In the genomic region with DNA sequence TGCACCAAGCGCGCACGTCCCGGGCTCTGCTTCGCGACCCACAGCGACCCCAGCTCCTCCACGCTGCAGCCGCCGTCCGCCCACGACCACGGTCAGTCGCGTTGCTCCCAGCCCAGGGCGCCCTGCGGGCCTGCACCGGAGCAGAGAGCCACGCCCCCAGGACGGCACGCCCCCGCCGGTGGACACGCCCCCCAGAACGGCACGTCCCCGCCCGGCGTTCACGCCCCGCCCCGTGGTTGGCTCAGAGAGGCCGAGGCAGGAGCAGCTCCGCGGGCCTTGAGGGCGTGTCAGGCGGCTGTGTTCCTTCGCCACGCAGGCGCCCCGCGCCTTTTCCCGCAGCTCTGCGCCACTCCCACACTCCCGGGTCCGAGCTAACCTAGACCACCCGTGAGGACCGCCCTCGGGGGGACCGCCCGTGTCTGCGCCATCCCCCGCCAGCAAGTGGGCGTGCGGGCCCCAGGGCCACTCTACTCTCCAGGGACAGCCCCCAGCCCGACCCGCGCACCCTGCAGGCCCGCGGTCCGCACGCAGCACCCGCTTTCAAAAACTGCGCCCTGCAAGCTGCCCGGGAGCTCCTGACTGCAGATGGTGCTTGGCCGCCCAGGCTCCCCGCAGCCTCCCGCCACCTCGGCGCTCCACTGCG, we compare ENCODE assay signal across 8 cellular contexts. TPM values are rescaled to one million over a fixed set of nuclear protein-coding genes. Genes with fewer than 3 reads are reported as not detected.
DNase-seq lines count a peak whose midpoint lies in the region; ATAC-seq and TF ChIP-seq lines count a peak whose summit lies in the region.

TSS of gene RNASET2 (minus strand) at position 107 of the 643 bp plus-strand sequence. CDS start 368 bp downstream, outside the sequence.

- BruUV-seq in Calu3 (replicated peaks; lab: Mats Ljungman, UMichigan), result no TSS peak
- no TSS peak for BruUV-seq in OCI-LY7 (replicated peaks; lab: Mats Ljungman, UMichigan)

- H3K4me3 ChIP-seq in HUES6 (ENCODE audit: low read depth, low read length), result peak within 1 kb of the TSS; percentile 94
- peak within 1 kb of the TSS; percentile 79 for H3K4me3 ChIP-seq in OCI-LY7 (ENCODE audit: low read depth, low read length, poor library complexity, severe bottlenecking)
- peak within 1 kb of the TSS; percentile 35 for H3K4me3 ChIP-seq in mucosa of descending colon

- DNase-seq in Calu3 (peak; percentile 99), OCI-LY7 (ENCODE audit: low spot score) (peak; percentile 93), activated T-cell treated with anti-CD3 and anti-CD28 coated beads for 24 hours (ENCODE audit: low read depth) (peak; percentile 99), epidermal melanocyte (ENCODE audit: insufficient read length, low spot score) (peak; percentile 83), mucosa of descending colon (peak; percentile 99 to 100 (median 100))
- peak; percentile 98 to 99 for DNase-seq in stimulated activated CD8-positive, alpha-beta memory T cell treated with anti-CD3 and anti-CD28 coated beads, Interleukin-4, amount 100 ng/mL, for 1 hour (ENCODE audit: low read depth in 2 of 2, low spot score in 1 of 2)

- no peaks in the 10 kb centered on the region for H3K9me3 Mint-ChIP-seq in Calu3 (ENCODE audit: low read depth, unreplicated experiment)

- H4K20me1 ChIP-seq in OCI-LY7 (ENCODE audit: insufficient read depth, low read length), result no peaks in the 10 kb centered on the region

- peaks cover 25% of the 10 kb centered on the region for H3K4me1 ChIP-seq in HUES6 (ENCODE audit: control insufficient read depth, insufficient read depth, low read length)
- peaks cover 74% of the 10 kb centered on the region for H3K4me1 ChIP-seq in OCI-LY7 (ENCODE audit: insufficient read depth, low read length, poor library complexity, severe bottlenecking)
- H3K4me1 ChIP-seq in mucosa of descending colon (ENCODE audit: low read depth), result peaks cover 14% of the 10 kb centered on the region

- H3K27me3 ChIP-seq in HUES6 (ENCODE audit: control insufficient read depth, insufficient read depth, low read length), result peaks cover 9% of the 10 kb centered on the region

- H3K9me3 ChIP-seq in HUES6 (ENCODE audit: control insufficient read depth, insufficient read depth, low read depth, low read length) (no peaks in the 10 kb centered on the region), OCI-LY7 (ENCODE audit: low read length) (no peaks in the 10 kb centered on the region), mucosa of descending colon (no peaks in the 10 kb centered on the region)

- peaks cover 31% of the 10 kb centered on the region; the same call in 1 of the 2 replicates for H3K79me2 ChIP-seq in OCI-LY7 (ENCODE audit: insufficient read depth, low read depth, low read length)

- no peaks in the 10 kb centered on the region for H3K27me3 Mint-ChIP-seq in Calu3 (ENCODE audit: unreplicated experiment)

- no peaks in the 10 kb centered on the region for H3K9me2 ChIP-seq in OCI-LY7 (ENCODE audit: insufficient read depth, low read length)

- H3K36me3 ChIP-seq in HUES6 (ENCODE audit: control insufficient read depth, insufficient read depth, low read length), result no peaks in the 10 kb centered on the region
- peaks cover 7% of the 10 kb centered on the region; the same call in 1 of the 2 replicates for H3K36me3 ChIP-seq in OCI-LY7 (ENCODE audit: insufficient read depth, low read length)
- H3K36me3 ChIP-seq in mucosa of descending colon (ENCODE audit: low read depth), result no peaks in the 10 kb centered on the region

- H3K9ac ChIP-seq in HUES6 (ENCODE audit: low read length), result peak within 1 kb of the TSS; percentile 56

- peak within 1 kb of the TSS; percentile 96 for H3K4me2 ChIP-seq in OCI-LY7 (ENCODE audit: low read length)

- peaks cover 36% of the 10 kb centered on the region for H3K4me1 Mint-ChIP-seq in Calu3 (ENCODE audit: low read depth, unreplicated experiment)

- H3K36me3 Mint-ChIP-seq in Calu3 (ENCODE audit: insufficient read depth, unreplicated experiment), result peaks cover 50% of the 10 kb centered on the region

- peak; percentile 62 for ATAC-seq in GM21423 (IDR thresholded peaks at IDR 0.05; ENCODE audit: unreplicated experiment)
- peak; percentile 95 for ATAC-seq in mucosa of descending colon

- POLR2A ChIA-PET in OCI-LY7 (lab: Charles Lee), result interaction anchor here (0.6 to 1.8 kb wide), 6 partner anchors 8 to 183 kb away, joined by 3 to 7 read pairs (median 4); no protein-coding TSS in a partner anchor

- peak within 1 kb of the TSS; percentile 89 for H3K4me3 Mint-ChIP-seq in Calu3 (ENCODE audit: low read depth, unreplicated experiment)

- peak within 1 kb of the TSS; percentile 38; the same call in 1 of the 2 replicates for H2AFZ ChIP-seq in OCI-LY7 (ENCODE audit: low read length)

- intact Hi-C loops in Calu3 (cut with micrococcal nuclease; ENCODE audit: unreplicated experiment) (loop anchor here (5.0 kb wide), 1 partner anchor 41 kb away; the partner anchor contains the start of gene CEP43), OCI-LY7 (cut with micrococcal nuclease; ENCODE audit: unreplicated experiment) (loop anchor here (1.0 to 10.0 kb wide), 3 partner anchors 42 to 612 kb away; partner anchors contain the start of genes CEP43 and SFT2D1), mucosa of descending colon (cut with DNase I, micrococcal nuclease) (no loop called here)

- TF ChIP-seq CTCF in Calu3 (IDR thresholded peaks at IDR 0.05; ENCODE audit: unreplicated experiment), result no peak
- no peak for TF ChIP-seq CTCF in OCI-LY7 (conservative IDR thresholded peaks at IDR 0.05; ENCODE audit: low read length)
- TF ChIP-seq CTCF in mucosa of descending colon (IDR thresholded peaks at IDR 0.05), result no peak

- peak within 1 kb of the TSS; percentile 70 for H3K27ac Mint-ChIP-seq in Calu3 (ENCODE audit: unreplicated experiment)

- CTCF ChIA-PET in Calu3 (lab: Charles Lee), result interaction anchor here (1.1 to 1.2 kb wide), 2 partner anchors 33 to 415 kb away, joined by 4 read pairs; no protein-coding TSS in a partner anchor
- CTCF ChIA-PET in OCI-LY7 (lab: Charles Lee; ENCODE audit: unreplicated experiment), result interaction anchor here (0.6 to 1.3 kb wide), 2 partner anchors 167 to 209 kb away, joined by 3 to 22 read pairs; partner anchors contain the start of gene CCR6

- H3K27ac ChIP-seq in HUES6 (ENCODE audit: low read depth, low read length) (no peak within 1 kb of the TSS), OCI-LY7 (ENCODE audit: low read depth, low read length, poor library complexity, severe bottlenecking) (peak within 1 kb of the TSS; percentile 87)

RNA-seq across cellular contexts. Expression of gene RNASET2, which starts in this region (rescaled TPM):
- total RNA-seq in Calu3 (2022) (65.2 and 70.2 TPM in 2 replicates), OCI-LY7 (2022) (73.0 and 105 TPM in 2 replicates), mucosa of descending colon (100 to 1,000 TPM in 2 of 3 donors, 10 to 100 TPM in 1; 60.1 to 127 (median 109) TPM)
- 71.7 and 87.1 TPM in 2 replicates for total RNA-seq in OCI-LY7 (2014; rRNA removed; shearing (Covaris generic))

Comparison
In these comparisons a context has a peak if more than half of its experiments do, and no peak if none do; other contexts are left out.
1. H3K4me3 ChIP-seq: peak in every context shown above with its lines; median percentile 94 in HUES6; 79 in OCI-LY7; 35 in mucosa of descending colon.
2. intact Hi-C loops: an anchor here in Calu3 (5.0 kb wide) and OCI-LY7 (1.0 to 10.0 kb wide); none called in mucosa of descending colon.